ENCODE assay signal across 8 cellular contexts in the genomic region with DNA sequence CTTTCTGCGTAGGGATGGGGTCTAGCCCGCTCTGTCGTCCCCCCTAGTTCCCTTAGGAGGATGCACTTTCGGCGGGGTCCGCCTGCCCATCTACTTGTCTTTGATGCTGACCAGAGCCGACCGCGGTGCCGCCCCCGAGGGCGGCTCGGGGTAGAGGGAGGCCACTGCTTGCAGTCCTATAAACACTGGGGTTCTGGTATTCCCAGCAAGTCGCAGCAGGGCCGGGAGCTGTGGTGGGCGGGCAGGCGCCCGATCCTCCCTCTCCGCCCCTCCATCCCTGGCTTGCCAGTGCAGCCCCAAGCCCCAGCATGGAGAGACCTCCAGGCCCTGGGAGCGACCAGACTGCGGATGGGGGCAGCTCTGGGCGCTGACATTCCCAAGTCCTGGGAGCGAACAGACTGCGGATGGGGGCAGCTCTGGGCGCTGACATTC. TPM values are rescaled to one million over a fixed set of nuclear protein-coding genes. Genes with fewer than 3 reads are reported as not detected.
DNase-seq lines count a peak whose midpoint lies in the region; ATAC-seq and TF ChIP-seq lines count a peak whose summit lies in the region.

No MANE protein-coding gene starts in this region.

- H3K4me3 ChIP-seq in A673 (ENCODE audit: low read depth, low read length, poor library complexity, severe bottlenecking) (peak overlapping the region; percentile 87), HEK293 (ENCODE audit: low read depth, low read length) (peak overlapping the region; percentile 67), astrocyte of the cerebellum (ENCODE audit: low read depth, low read length) (peak overlapping the region; percentile 78), liver (ENCODE audit: low read depth in 1 of 3, low read length in 3 of 3) (peak overlapping the region in 2 of 3 donors; percentile 62 to 77), upper lobe of left lung (peak overlapping the region; percentile 67 to 82 (median 73))

- H3K27ac ChIP-seq in A673 (ENCODE audit: low read depth, low read length, poor library complexity, severe bottlenecking) = no peak overlapping the region
- H3K27ac ChIP-seq in HEK293 (ENCODE audit: extremely low read depth, low read depth, low read length) = no peak overlapping the region; the same call in 1 of the 2 replicates
- H3K27ac ChIP-seq in liver (ENCODE audit: low read depth in 1 of 2, low read length in 2 of 2) = peak overlapping the region; percentile 49 to 69
- H3K27ac ChIP-seq in upper lobe of left lung = peak overlapping the region; percentile 68 to 89 (median 81)

- no peaks in the 10 kb centered on the region for H3K27me3 ChIP-seq in A673 (replicated peaks; ENCODE audit: insufficient read depth, low read depth, low read length, poor library complexity)
- H3K27me3 ChIP-seq in liver (ENCODE audit: control insufficient read depth in 4 of 4, insufficient read depth in 4 of 4, low read length in 3 of 4) = no peaks in the 10 kb centered on the region
- H3K27me3 ChIP-seq in upper lobe of left lung = no peaks in the 10 kb centered on the region

- POLR2A ChIA-PET in A673 (lab: Charles Lee; ENCODE audit: low non-redundant PET) = no interaction called here
- POLR2A ChIA-PET in HEK293 (lab: Yijun Ruan, JAX) = interaction anchor here (1.2 to 4.3 kb wide), 11 partner anchors 10 to 47 kb away, joined by 4 to 48 read pairs (median 7); partner anchors contain the start of genes CIB1, GDPGP1 and TTLL13

- H3K9me3 ChIP-seq in A673 (ENCODE audit: low read depth, low read length, poor library complexity, severe bottlenecking) (no peaks in the 10 kb centered on the region), HEK293 (ENCODE audit: control insufficient read depth, insufficient read depth, low read depth, low read length) (no peaks in the 10 kb centered on the region), liver (ENCODE audit: control insufficient read depth in 4 of 4, low read length in 3 of 4) (no peaks in the 10 kb centered on the region), upper lobe of left lung (no peaks in the 10 kb centered on the region)

- in situ Hi-C loops in astrocyte of the cerebellum (cut with HindIII; ENCODE audit: low sequenced_read_pairs) = no loop called here

- H3K36me3 ChIP-seq in A673 (ENCODE audit: insufficient read depth, low read length, poor library complexity, severe bottlenecking) (no peaks in the 10 kb centered on the region), HEK293 (ENCODE audit: control insufficient read depth in 2 of 2, insufficient read depth in 1 of 2, low read length in 2 of 2) (no peaks in the 10 kb centered on the region), liver (ENCODE audit: control insufficient read depth in 4 of 4, insufficient read depth in 3 of 4, low read depth in 1 of 4, low read length in 3 of 4) (peaks cover 0 to 19% (median 3%) of the 10 kb centered on the region in 4 donors), upper lobe of left lung (peaks cover 0 to 26% (median 3%) of the 10 kb centered on the region in 4 donors)

- no TSS peak for BruUV-seq in A673 (replicated peaks; lab: Mats Ljungman, UMichigan)

- intact Hi-C loops in A673 (cut with micrococcal nuclease; ENCODE audit: unreplicated experiment) = no loop called here

- TF ChIP-seq POLR2A in upper lobe of left lung (IDR thresholded peaks at IDR 0.05) = no peak

- no peak for DNase-seq in A673 (ENCODE audit: low spot score)
- no peak for DNase-seq in astrocyte of the cerebellum (ENCODE audit: low read depth)
- peak in 1 of 2 donors; percentile 81 for DNase-seq in upper lobe of left lung
- no peak for DNase-seq in DMS 273 treated with DMSO at 0.1 percent for 48 hours (lab: John Stamatoyannopoulos, UW)

- TF ChIP-seq CTCF in A673 (conservative IDR thresholded peaks at IDR 0.05; ENCODE audit: low read depth, low read length) (no peak), HEK293 (tag by site-specific recombination; IDR thresholded peaks at IDR 0.05) (no peak; the same call in 1 of the 2 replicates), astrocyte of the cerebellum (IDR thresholded peaks at IDR 0.05; ENCODE audit: low read depth, low read length, missing control alignments) (no peak), liver (IDR thresholded peaks at IDR 0.05; ENCODE audit: low read depth, low read length, missing input control) (no peak), upper lobe of left lung (IDR thresholded peaks at IDR 0.05) (no peak)

- no peak for TF ChIP-seq RAD21 in liver (IDR thresholded peaks at IDR 0.05)

- TF ChIP-seq EP300 in upper lobe of left lung (IDR thresholded peaks at IDR 0.05) = no peak

- peaks cover 25% of the 10 kb centered on the region for H3K4me1 ChIP-seq in A673 (ENCODE audit: insufficient read depth, low read length, poor library complexity, severe bottlenecking)
- H3K4me1 ChIP-seq in HEK293 (ENCODE audit: control insufficient read depth, insufficient read depth, low read length) = peaks cover 8% of the 10 kb centered on the region
- peaks cover 15 to 38% (median 28%) of the 10 kb centered on the region in 4 donors for H3K4me1 ChIP-seq in liver (ENCODE audit: control insufficient read depth in 4 of 4, insufficient read depth in 4 of 4, low read length in 3 of 4)
- H3K4me1 ChIP-seq in upper lobe of left lung = peaks cover 20 to 48% (median 27%) of the 10 kb centered on the region in 4 donors

- H3K9ac ChIP-seq in liver (ENCODE audit: low read depth in 1 of 2, low read length in 2 of 2) = peak overlapping the region; percentile 30 to 42

- 35% methylated on average over 25 of the region's 25 CpGs for WGBS in liver
- WGBS in upper lobe of left lung, 2 donors = 13 to 23% methylated on average over 12 to 21 of the region's 25 CpGs

- ATAC-seq in upper lobe of left lung (ENCODE audit: low FRiP score in 2 of 2) (peak in 1 of 2 donors; percentile 21), HG03565 (IDR thresholded peaks at IDR 0.05; ENCODE audit: unreplicated experiment) (no peak), HG02970 (IDR thresholded peaks at IDR 0.05; ENCODE audit: low FRiP score, unreplicated experiment) (no peak)

- CTCF ChIA-PET in A673 (lab: Charles Lee) = no interaction called here
- CTCF ChIA-PET in HEK293 (lab: Yijun Ruan, JAX) = interaction anchor here (0.7 to 3.5 kb wide), 6 partner anchors 12 to 730 kb away, joined by 3 to 20 read pairs (median 4); no protein-coding TSS in a partner anchor

TF ChIP-seq in HEK293, 187 proteins besides CTCF, POLR2A, EP300 and RAD21 (continues in another document):
- TF ChIP-seq, protein P1, sequence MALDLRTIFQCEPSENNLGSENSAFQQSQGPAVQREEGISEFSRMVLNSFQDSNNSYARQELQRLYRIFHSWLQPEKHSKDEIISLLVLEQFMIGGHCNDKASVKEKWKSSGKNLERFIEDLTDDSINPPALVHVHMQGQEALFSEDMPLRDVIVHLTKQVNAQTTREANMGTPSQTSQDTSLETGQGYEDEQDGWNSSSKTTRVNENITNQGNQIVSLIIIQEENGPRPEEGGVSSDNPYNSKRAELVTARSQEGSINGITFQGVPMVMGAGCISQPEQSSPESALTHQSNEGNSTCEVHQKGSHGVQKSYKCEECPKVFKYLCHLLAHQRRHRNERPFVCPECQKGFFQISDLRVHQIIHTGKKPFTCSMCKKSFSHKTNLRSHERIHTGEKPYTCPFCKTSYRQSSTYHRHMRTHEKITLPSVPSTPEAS (tag by site-specific recombination; IDR thresholded peaks at IDR 0.05) = no peak
- no peak for TF ChIP-seq GLI2 (tag by site-specific recombination; IDR thresholded peaks at IDR 0.05; ENCODE audit: borderline replicate concordance, low read depth)
- TF ChIP-seq ZNF335 (tag by site-specific recombination; conservative IDR thresholded peaks at IDR 0.05) = peak; percentile 17; the same call in 1 of the 2 replicates
- TF ChIP-seq IKZF3 (tag by site-specific recombination; IDR thresholded peaks at IDR 0.05) = 0 out of 2 replicates have a peak, but pooled peaks have one; percentile 10
- 0 out of 2 replicates have a peak, but pooled peaks have one; percentile 19 for TF ChIP-seq SP3 (tag by site-specific recombination; IDR thresholded peaks at IDR 0.05)
- TF ChIP-seq ZNF837 (tag by site-specific recombination; IDR thresholded peaks at IDR 0.05) = no peak

TF ChIP-seq in liver, 16 proteins besides CTCF, POLR2A, EP300 and RAD21:
- TF ChIP-seq YY1 (IDR thresholded peaks at IDR 0.05) (no peak), SP1 (IDR thresholded peaks at IDR 0.05) (no peak)

RNA-seq across cellular contexts. Expression of gene SEMA4B, which starts 0.8 kb away (rescaled TPM):
- total RNA-seq in A673 (2021) (13.2 and 13.3 TPM in 2 replicates), liver (10 to 100 TPM; 38.8 to 52.2 TPM), upper lobe of left lung (10 to 100 TPM; 47.6 to 81.3 (median 55.9) TPM)
- polyA plus RNA-seq in liver = 10 to 100 TPM; 14.3 to 15.2 TPM

RNA-seq across cellular contexts. Expression of gene CIB1, which starts 31.8 kb away (rescaled TPM):
- 39.7 and 41.9 TPM in 2 replicates for total RNA-seq in A673 (2021)
- total RNA-seq in liver = 10 to 100 TPM; 14.9 to 19.5 TPM
- polyA plus RNA-seq in liver = 100 to 1,000 TPM in 1 of 2 donors, 10 to 100 TPM in 1; 79.1 to 107 TPM
- 10 to 100 TPM; 40.9 to 89.6 (median 75.5) TPM for total RNA-seq in upper lobe of left lung

RNA-seq across cellular contexts. Expression of gene GDPGP1, which starts 32.0 kb away (rescaled TPM):
- total RNA-seq in A673 (2021) = 4.7 and 5.2 TPM in 2 replicates
- total RNA-seq in liver = 1 to 10 TPM; 6.7 to 8.6 TPM
- 1 to 10 TPM; 2.5 to 3.5 TPM for polyA plus RNA-seq in liver
- total RNA-seq in upper lobe of left lung = 10 to 100 TPM in 3 of 6 donors, 1 to 10 TPM in 3; 7.2 to 27.2 (median 10.3) TPM

RNA-seq across cellular contexts. Expression of gene TTLL13, which starts 47.4 kb away (rescaled TPM):
- total RNA-seq in A673 (2021) (0.33 TPM in 1 of 2 replicates, not detected in the other), liver (under 1 TPM in 1 of 2 donors, not detected in 1; 0.08 TPM), upper lobe of left lung (under 1 TPM in 3 of 6 donors, not detected in 3; 0.39 to 0.89 (median 0.49) TPM)
- under 1 TPM in 1 of 2 donors, not detected in 1; 0.17 TPM for polyA plus RNA-seq in liver

Comparison
In these comparisons a context has a peak if more than half of its experiments do, and no peak if none do; other contexts are left out.
1. H3K27ac ChIP-seq: peak in liver (2 of 2) and upper lobe of left lung (4 of 4); none in A673 (single experiment) and HEK293 (single experiment).
2. Peak in every context shown above with its lines, with median percentiles within 50 percentile points of each other: H3K4me3 ChIP-seq.